In the genomic region with DNA sequence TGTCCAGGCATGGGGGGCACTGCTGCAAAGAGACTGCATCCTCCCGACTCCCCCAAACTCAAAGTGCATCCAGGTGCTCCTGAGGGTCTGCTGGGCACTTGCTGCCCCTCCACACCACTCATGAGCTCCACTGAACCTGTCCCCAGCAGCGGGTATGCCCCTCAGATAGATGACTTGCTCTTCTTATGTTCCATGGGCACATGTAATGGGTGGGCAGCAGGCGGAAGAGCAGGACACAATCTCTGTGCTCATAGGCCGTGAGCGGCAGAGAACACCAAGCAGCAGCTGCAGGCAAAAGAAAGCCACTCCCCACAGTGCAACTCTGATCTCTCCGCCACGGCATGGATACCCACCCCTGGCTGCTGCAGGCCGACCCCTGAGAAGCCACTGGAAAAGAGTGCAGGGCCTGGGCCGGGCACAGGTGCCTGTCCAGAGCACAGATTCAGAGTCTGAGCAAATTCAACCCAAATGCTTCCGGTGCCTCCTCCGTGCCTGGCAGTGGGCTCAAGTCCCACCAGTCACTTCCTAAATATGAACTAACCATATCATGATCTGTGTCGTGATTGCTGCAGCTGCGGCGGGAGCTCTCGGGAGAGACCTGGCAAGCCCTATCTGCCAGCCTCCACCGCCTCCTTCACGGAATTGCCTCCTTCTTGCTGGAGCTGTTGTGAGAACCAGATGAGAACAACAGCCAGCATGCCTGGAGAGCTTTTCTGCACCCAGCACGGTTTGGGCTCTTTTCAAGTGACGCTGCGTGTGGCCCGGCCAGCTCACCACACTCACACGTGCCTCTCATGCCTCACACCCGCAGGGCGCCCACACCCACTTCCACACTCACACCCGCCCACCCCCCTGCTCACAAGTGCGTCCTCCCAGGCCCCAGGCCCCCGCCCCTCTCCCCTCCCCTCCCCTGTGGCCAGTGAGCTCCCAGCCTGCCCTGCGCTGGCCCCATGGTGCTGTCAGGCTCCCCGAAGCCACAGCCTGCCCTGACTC, we compare ENCODE assay signal across 13 cellular contexts.
DNase-seq lines count a peak whose midpoint lies in the region; ATAC-seq and TF ChIP-seq lines count a peak whose summit lies in the region.
"Had no signal": no experiment of that assay in that cellular context is flagged by ENCODE, and none has a peak within 500 bp of the region (broad histone marks: within the 10 kb centered on the region; RNA-seq: fewer than 3 reads in every experiment).

No MANE protein-coding gene starts in this region.

- no peak overlapping the region for H3K4me2 ChIP-seq in neural progenitor cell

- H3K36me3 Mint-ChIP-seq in neural progenitor cell, result no peaks in the 10 kb centered on the region

- DNase-seq in AG08395 (ENCODE audit: low spot score), result peak; percentile 84
- peak; percentile 31 for DNase-seq in GM04503 (ENCODE audit: low read depth)
- peak; percentile 68 for DNase-seq in astrocyte of the cerebellum (ENCODE audit: low read depth)
- no peak for DNase-seq in neural progenitor cell (ENCODE audit: low spot score)
- no peak for DNase-seq in omental fat pad (ENCODE audit: low spot score)
- DNase-seq in foreskin keratinocyte, result no peak
- DNase-seq in coronary artery (ENCODE audit: low spot score), result no peak
- DNase-seq in NCI-H1694 (lab: John Stamatoyannopoulos, UW), result no peak
- DNase-seq: activated effector memory CD4-positive, alpha-beta T cell treated with Interleukin-2 at 50 U/mL for 16 hours; Calu3; NCI-H2081; tibial artery had no signal

- H3K36me3 ChIP-seq in neural progenitor cell, result no peaks in the 10 kb centered on the region
- H3K36me3 ChIP-seq: tibial artery had no signal

- H3K27me3 Mint-ChIP-seq in neural progenitor cell (ENCODE audit: insufficient read depth, low read depth), result peaks cover 4% of the 10 kb centered on the region

- peaks cover 7% of the 10 kb centered on the region for H3F3A ChIP-seq in neural progenitor cell (ENCODE audit: low read depth)

- H3K4me1 ChIP-seq in neural progenitor cell (peaks cover 29% of the 10 kb centered on the region), foreskin keratinocyte (no peaks in the 10 kb centered on the region)

- peak overlapping the region; percentile 77 for H2AFZ ChIP-seq in neural progenitor cell (replicated peaks)

- H3K27ac Mint-ChIP-seq in neural progenitor cell, result peak overlapping the region; percentile 85

- H3K4me3 ChIP-seq in astrocyte of the cerebellum (ENCODE audit: low read depth, low read length) (no peak overlapping the region), neural progenitor cell (no peak overlapping the region), coronary artery (no peak overlapping the region)
- H3K4me3 ChIP-seq: tibial artery had no signal

- H3K4me3 Mint-ChIP-seq in neural progenitor cell, result no peak overlapping the region
- H3K4me3 Mint-ChIP-seq: T-helper 1 cell treated with Interleukin-12 subunit alpha and Interleukin-12 subunit beta and Interleukin-4 antibody, amounts not matched to agents 30 μg/mL and 1 μg/mL, for 36 hours had no signal

- TF ChIP-seq CTCF in astrocyte of the cerebellum (IDR thresholded peaks at IDR 0.05; ENCODE audit: low read depth, low read length, missing control alignments) (no peak), neural progenitor cell (IDR thresholded peaks at IDR 0.05) (no peak), omental fat pad (IDR thresholded peaks at IDR 0.05) (no peak), foreskin keratinocyte (conservative IDR thresholded peaks at IDR 0.05) (no peak), coronary artery (IDR thresholded peaks at IDR 0.05) (no peak)

- no peaks in the 10 kb centered on the region for H3K27me3 ChIP-seq in neural progenitor cell
- H3K27me3 ChIP-seq in foreskin keratinocyte, result peaks cover 18% of the 10 kb centered on the region

- H3K27ac ChIP-seq in neural progenitor cell, result no peak overlapping the region
- H3K27ac ChIP-seq in foreskin keratinocyte, result no peak overlapping the region
- no peak overlapping the region for H3K27ac ChIP-seq in coronary artery
- H3K27ac ChIP-seq: tibial artery had no signal

- no peak for ATAC-seq in omental fat pad (ENCODE audit: low FRiP score)
- ATAC-seq in foreskin keratinocyte, result no peak

- in situ Hi-C loops in astrocyte of the cerebellum (cut with HindIII; ENCODE audit: low sequenced_read_pairs), result no loop called here

- H3K9ac ChIP-seq in neural progenitor cell, result no peak overlapping the region

- no peaks in the 10 kb centered on the region for H3K79me2 ChIP-seq in neural progenitor cell (ENCODE audit: low read depth)

- H4K20me1 ChIP-seq in neural progenitor cell (ENCODE audit: low read depth), result no peaks in the 10 kb centered on the region

- no peaks in the 10 kb centered on the region for H3K9me3 Mint-ChIP-seq in neural progenitor cell
- H3K9me3 Mint-ChIP-seq: T-helper 1 cell treated with Interleukin-12 subunit alpha and Interleukin-12 subunit beta and Interleukin-4 antibody, amounts not matched to agents 30 μg/mL and 1 μg/mL, for 36 hours had no signal

- peaks cover 18% of the 10 kb centered on the region for H3K4me1 Mint-ChIP-seq in neural progenitor cell

- no peaks in the 10 kb centered on the region for H3K9me3 ChIP-seq in neural progenitor cell (ENCODE audit: low read depth)
- H3K9me3 ChIP-seq: tibial artery had no signal

Comparison
In these comparisons a context has a peak if more than half of its experiments do, and no peak if none do; other contexts are left out.
1. DNase-seq: peak in AG08395 (single experiment), GM04503 (single experiment) and astrocyte of the cerebellum (single experiment); none in neural progenitor cell (single experiment), omental fat pad (single experiment), foreskin keratinocyte (0 of 2), coronary artery (single experiment) and NCI-H1694 (single experiment).